20 cellular contexts compared by ENCODE assay signal in genomic region chr2:13240789-13241487, GRCh38.
DNase-seq lines count a peak whose midpoint lies in the region; ATAC-seq and TF ChIP-seq lines count a peak whose summit lies in the region.
"Had no signal": no experiment of that assay in that cellular context is flagged by ENCODE, and none has a peak within 500 bp of the region (broad histone marks: within the 10 kb centered on the region; RNA-seq: fewer than 3 reads in every experiment).

No MANE protein-coding gene starts in this region.

- H3K18ac ChIP-seq in mesenchymal stem cell (ENCODE audit: low read depth in 1 of 2, low read length in 2 of 2), result no peak overlapping the region

- H3K4me1 ChIP-seq in mesenchymal stem cell (ENCODE audit: control insufficient read depth, insufficient read depth, low read depth, low read length), result no peaks in the 10 kb centered on the region
- H3K4me1 ChIP-seq: A549, foreskin keratinocyte had no signal

- no peak overlapping the region for H3K14ac ChIP-seq in mesenchymal stem cell (ENCODE audit: low read length in 2 of 2)

- H3K4me3 Mint-ChIP-seq in IgD-negative memory B cell, result peak overlapping the region in 3 of 4 donors; percentile 15 to 47 (median 28)

- no peak overlapping the region for H2BK120ac ChIP-seq in mesenchymal stem cell (ENCODE audit: low read depth, low read length)

- no peak overlapping the region for H3K4me2 ChIP-seq in mesenchymal stem cell (ENCODE audit: low read length, poor library complexity, severe bottlenecking)
- H3K4me2 ChIP-seq: A549 had no signal

- peak overlapping the region; percentile 13; the same call in 1 of the 2 replicates for H3K4me3 ChIP-seq in GM12865 (ENCODE audit: low read depth, low read length)
- no peak overlapping the region for H3K4me3 ChIP-seq in mesenchymal stem cell (ENCODE audit: insufficient read depth in 1 of 2, low read depth in 1 of 2, low read length in 2 of 2)
- H3K4me3 ChIP-seq: A549, mucosa of descending colon had no signal

- no peak overlapping the region for H2AFZ ChIP-seq in mesenchymal stem cell (ENCODE audit: low read depth, low read length)

- no peaks in the 10 kb centered on the region for H3K9me3 ChIP-seq in mesenchymal stem cell (ENCODE audit: control insufficient read depth, low read length)
- H3K9me3 ChIP-seq: A549 had no signal

- no peak overlapping the region for H2BK15ac ChIP-seq in mesenchymal stem cell (ENCODE audit: low read depth, poor library complexity, severe bottlenecking)

- no peak overlapping the region for H2BK5ac ChIP-seq in mesenchymal stem cell (ENCODE audit: low read depth, low read length, poor library complexity, severe bottlenecking)

- H3K27ac Mint-ChIP-seq in IgD-negative memory B cell, result no peak overlapping the region

- no peak overlapping the region for H4K8ac ChIP-seq in mesenchymal stem cell (ENCODE audit: low read length)

- H3K4ac ChIP-seq in mesenchymal stem cell (ENCODE audit: low read depth in 1 of 2, low read length in 2 of 2), result no peak overlapping the region

- DNase-seq in GM12865 (ENCODE audit: low read depth) (peak; percentile 31), mesenchymal stem cell (no peak), A172 (ENCODE audit: low spot score) (no peak)
- DNase-seq: activated CD4-positive, alpha-beta T cell treated with anti-CD3 and anti-CD28 coated beads for 1 hour; DMS79; foreskin keratinocyte; KBM-7; mucosa of descending colon; NCI-H1105 treated with DMSO at 0.1 percent for 48 hours; NCI-H2227 treated with DMSO at 0.1 percent for 48 hours; retina; SHP77 treated with DMSO at 0.1 percent for 48 hours; stimulated activated naive CD8-positive, alpha-beta T cell treated with anti-CD3 and anti-CD28 coated beads, Interleukin-15, Interleukin-2, amounts not matched to agents 100 U/mL and 50 U/mL, for 24 hours had no signal

- peaks cover 0 to 5% (median 4%) of the 10 kb centered on the region in 3 donors for H3K9me3 Mint-ChIP-seq in IgD-negative memory B cell

- no peaks in the 10 kb centered on the region for H3K36me3 ChIP-seq in mesenchymal stem cell (ENCODE audit: control insufficient read depth in 1 of 2, insufficient read depth in 2 of 2, low read depth in 1 of 2, low read length in 2 of 2)

- H3K27me3 Mint-ChIP-seq in IgD-negative memory B cell, result peaks cover 3% of the 10 kb centered on the region

- no peak overlapping the region for H3K23ac ChIP-seq in mesenchymal stem cell (ENCODE audit: low read length in 2 of 2)

- WGBS in mesenchymal stem cell, result 77% methylated on average over 6 of the region's 11 CpGs

- H3K27me3 ChIP-seq in mesenchymal stem cell (ENCODE audit: control insufficient read depth in 1 of 2, insufficient read depth in 1 of 2, low read length in 2 of 2), result no peaks in the 10 kb centered on the region
- H3K27me3 ChIP-seq: foreskin keratinocyte had no signal

- H3K4me1 Mint-ChIP-seq in IgD-negative memory B cell, result peaks cover 0 to 1% (median 0%) of the 10 kb centered on the region in 3 donors

- no peaks in the 10 kb centered on the region for H3K36me3 Mint-ChIP-seq in IgD-negative memory B cell

- H2BK12ac ChIP-seq in mesenchymal stem cell (ENCODE audit: low read length in 2 of 2), result no peak overlapping the region

- no peaks in the 10 kb centered on the region for H3K79me1 ChIP-seq in mesenchymal stem cell (replicated peaks; ENCODE audit: low read length, poor library complexity, severe bottlenecking)

- ATAC-seq in GM19455 (IDR thresholded peaks at IDR 0.05; ENCODE audit: unreplicated experiment) (peak; percentile 46), HG02973 (IDR thresholded peaks at IDR 0.05; ENCODE audit: unreplicated experiment) (peak; percentile 51), GM21526 (IDR thresholded peaks at IDR 0.05; ENCODE audit: low FRiP score, unreplicated experiment) (no peak), HG03342 (IDR thresholded peaks at IDR 0.05; ENCODE audit: unreplicated experiment) (no peak)
- ATAC-seq: A549; foreskin keratinocyte; left lobe of liver; mucosa of descending colon; stimulated activated naive CD8-positive, alpha-beta T cell treated with anti-CD3 and anti-CD28 coated beads, Interleukin-15, Interleukin-2, amounts not matched to agents 100 U/mL and 50 U/mL, for 24 hours had no signal

- H3K9ac ChIP-seq in mesenchymal stem cell (ENCODE audit: low read length), result no peak overlapping the region

- no peak overlapping the region for H2AK5ac ChIP-seq in mesenchymal stem cell (ENCODE audit: low read length, severe bottlenecking)

- H4K91ac ChIP-seq in mesenchymal stem cell (ENCODE audit: low read length), result no peak overlapping the region

- no peak overlapping the region for H3K27ac ChIP-seq in mesenchymal stem cell (ENCODE audit: low read length, poor library complexity, severe bottlenecking)
- H3K27ac ChIP-seq: A549, foreskin keratinocyte had no signal

- no peak for TF ChIP-seq CTCF in GM12865 (IDR thresholded peaks at IDR 0.05; ENCODE audit: insufficient read depth, low read depth, low read length, missing control alignments)

Comparison
In these comparisons a context has a peak if more than half of its experiments do, and no peak if none do; other contexts are left out.
1. ATAC-seq: peak in GM19455 (single experiment) and HG02973 (single experiment); none in GM21526 (single experiment) and HG03342 (single experiment).